24 cellular contexts compared by ENCODE assay signal in genomic region chr2:216436369-216436768, GRCh38.
"Had no signal": no experiment of that assay in that cellular context is flagged by ENCODE, and none has a peak within 500 bp of the region (broad histone marks: within the 10 kb centered on the region; RNA-seq: fewer than 3 reads in every experiment).

No MANE protein-coding gene starts in this region.

- H3K27me3 ChIP-seq: cardiac muscle cell, gastroesophageal sphincter, right lobe of liver, stomach, suprapubic skin, tibial nerve had no signal

- H3K9me3 ChIP-seq: gastroesophageal sphincter, right lobe of liver, stomach, suprapubic skin, tibial nerve had no signal

- H3K9me3 Mint-ChIP-seq: activated B cell treated with CpG ODN at 0.5 μM for 24 hours; activated naive CD8-positive, alpha-beta T cell treated with anti-CD3 and anti-CD28 coated beads, Interleukin-2, amount 50 U/mL, for 24 hours; memory B cell; nephron progenitor cell; stimulated activated memory B cell treated with anti-CD40 and anti-IgM and Interleukin-4, amounts not matched to agents 10 μg/mL and 1 μg/mL and 100 μg/mL, for 72 hours; T-helper 1 cell treated with Interleukin-12 subunit alpha and Interleukin-12 subunit beta and Interleukin-4 antibody, amounts not matched to agents 30 μg/mL and 1 μg/mL, for 36 hours had no signal

- H3K4me3 Mint-ChIP-seq: activated B cell treated with CpG ODN at 0.5 μM for 24 hours; activated CD4-positive, alpha-beta T cell treated with anti-CD3 and anti-CD28 coated beads for 36 hours; activated naive CD8-positive, alpha-beta T cell treated with anti-CD3 and anti-CD28 coated beads, Interleukin-2, amount 50 U/mL, for 24 hours; memory B cell; nephron progenitor cell; stimulated activated memory B cell treated with anti-CD40 and anti-IgM and Interleukin-4, amounts not matched to agents 10 μg/mL and 1 μg/mL and 100 μg/mL, for 72 hours; T-helper 1 cell treated with Interleukin-12 subunit alpha and Interleukin-12 subunit beta and Interleukin-4 antibody, amounts not matched to agents 30 μg/mL and 1 μg/mL, for 36 hours had no signal

- H3K27ac Mint-ChIP-seq: activated B cell treated with CpG ODN at 0.5 μM for 24 hours; activated CD4-positive, alpha-beta T cell treated with anti-CD3 and anti-CD28 coated beads for 36 hours; activated naive CD8-positive, alpha-beta T cell treated with anti-CD3 and anti-CD28 coated beads, Interleukin-2, amount 50 U/mL, for 24 hours; memory B cell; nephron progenitor cell; stimulated activated memory B cell treated with anti-CD40 and anti-IgM and Interleukin-4, amounts not matched to agents 10 μg/mL and 1 μg/mL and 100 μg/mL, for 72 hours; T-helper 1 cell treated with Interleukin-12 subunit alpha and Interleukin-12 subunit beta and Interleukin-4 antibody, amounts not matched to agents 30 μg/mL and 1 μg/mL, for 36 hours had no signal

- H3K4me1 ChIP-seq: gastroesophageal sphincter, right lobe of liver, stomach, suprapubic skin, tibial nerve had no signal

- H3K27ac ChIP-seq: cardiac muscle cell, gastroesophageal sphincter, right lobe of liver, stomach, suprapubic skin, tibial nerve had no signal

- DNase-seq: activated B cell treated with CpG ODN at 0.5 μM for 24 hours; activated CD4-positive, alpha-beta T cell treated with anti-CD3 and anti-CD28 coated beads for 36 hours; activated CD4-positive, alpha-beta T cell treated with anti-CD3 and anti-CD28 coated beads, Interleukin-2, amount 50 U/mL, for 4 hours; activated effector memory CD4-positive, alpha-beta T cell treated with anti-CD3 and anti-CD28 coated beads, Interleukin-2, amount 50 U/mL, for 16 hours; activated naive CD4-positive, alpha-beta T cell treated with anti-CD3 and anti-CD28 coated beads, Interleukin-2, amount 50 U/mL, for 16 hours; activated naive CD8-positive, alpha-beta T cell treated with anti-CD3 and anti-CD28 coated beads, Interleukin-2, amount 50 U/mL, for 24 hours; aorta; dermis blood vessel endothelial cell; effector CD8-positive, alpha-beta T cell; head of caudate nucleus; left colon; nephron progenitor cell; right lobe of liver; small intestine; stimulated activated CD4-positive, alpha-beta T cell treated with anti-CD3 and anti-CD28 coated beads, Interleukin-2, amount 100 ng/mL, for 24 hours; stomach had no signal

- ATAC-seq: activated CD4-positive, alpha-beta T cell treated with anti-CD3 and anti-CD28 coated beads for 36 hours; activated naive CD8-positive, alpha-beta T cell treated with anti-CD3 and anti-CD28 coated beads, Interleukin-2, amount 50 U/mL, for 24 hours; esophagus mucosa; gastroesophageal sphincter; left colon; right lobe of liver; stimulated activated memory B cell treated with anti-CD40 and anti-IgM and Interleukin-4, amounts not matched to agents 10 μg/mL and 1 μg/mL and 100 μg/mL, for 72 hours had no signal

- H3K4me1 Mint-ChIP-seq: activated B cell treated with CpG ODN at 0.5 μM for 24 hours; activated CD4-positive, alpha-beta T cell treated with anti-CD3 and anti-CD28 coated beads for 36 hours; activated naive CD8-positive, alpha-beta T cell treated with anti-CD3 and anti-CD28 coated beads, Interleukin-2, amount 50 U/mL, for 24 hours; memory B cell; nephron progenitor cell; stimulated activated memory B cell treated with anti-CD40 and anti-IgM and Interleukin-4, amounts not matched to agents 10 μg/mL and 1 μg/mL and 100 μg/mL, for 72 hours had no signal

- H3K27me3 Mint-ChIP-seq: activated B cell treated with CpG ODN at 0.5 μM for 24 hours; activated CD4-positive, alpha-beta T cell treated with anti-CD3 and anti-CD28 coated beads for 36 hours; activated naive CD8-positive, alpha-beta T cell treated with anti-CD3 and anti-CD28 coated beads, Interleukin-2, amount 50 U/mL, for 24 hours; memory B cell; stimulated activated memory B cell treated with anti-CD40 and anti-IgM and Interleukin-4, amounts not matched to agents 10 μg/mL and 1 μg/mL and 100 μg/mL, for 72 hours had no signal

- H3K4me3 ChIP-seq: cardiac muscle cell, gastroesophageal sphincter, right lobe of liver, stomach, suprapubic skin, tibial nerve had no signal
